In genomic region chr4:140754918-140755810, GRCh38 we compare ENCODE assay signal across 8 cellular contexts. TPM values are rescaled to one million over a fixed set of nuclear protein-coding genes. Genes with fewer than 3 reads are reported as not detected.
A peak's percentile ranks its signal among the peaks of the same experiment; 100 is the strongest.
DNase-seq lines count a peak whose midpoint lies in the region; ATAC-seq, FAIRE-seq and TF ChIP-seq lines count a peak whose summit lies in the region.

No MANE protein-coding gene starts in this region.

- TF ChIP-seq POLR2A in GM12878 (IDR thresholded peaks at IDR 0.05; ENCODE audit: low read depth, low read length), result no peak

- 17% methylated on average over 13 of the region's 13 CpGs for WGBS in GM12878 (ENCODE audit: insufficient coverage, insufficient replicate concordance, low lambda C conversion rate, missing lambda C conversion rate)

- H3K4me1 ChIP-seq in ES-I3 (ENCODE audit: insufficient read depth, low read length), result peaks cover 9% of the 10 kb centered on the region
- peaks cover 3% of the 10 kb centered on the region; the same call in 1 of the 2 replicates for H3K4me1 ChIP-seq in GM12878 (ENCODE audit: control insufficient read depth, insufficient read depth, low read length)

- RAD21 ChIA-PET in GM12878 (lab: Charles Lee; ENCODE audit: unreplicated experiment), result no interaction called here

- no peaks in the 10 kb centered on the region for H3K27me3 ChIP-seq in GM12878 (replicated peaks in 1 of 2; ENCODE audit: control insufficient read depth in 2 of 2, insufficient read depth in 2 of 2, low read length in 1 of 2)

- H3K9me3 Mint-ChIP-seq in memory B cell, result peaks cover 1% of the 10 kb centered on the region

- H3K4me1 Mint-ChIP-seq in memory B cell, result peaks cover 39% of the 10 kb centered on the region

- peak overlapping the region; percentile 94 for H3K27ac Mint-ChIP-seq in memory B cell

- H3K36me3 Mint-ChIP-seq in memory B cell, result peaks cover 23% of the 10 kb centered on the region

- TF ChIP-seq RAD21 in GM12878 (IDR thresholded peaks at IDR 0.05; ENCODE audit: insufficient read depth, low read depth, low read length), result no peak

- CTCF ChIA-PET in GM12878 (lab: Yijun Ruan, JAX), result no interaction called here

- no peaks in the 10 kb centered on the region for H3K9me3 ChIP-seq in ES-I3 (ENCODE audit: control insufficient read depth, insufficient read depth, low read length)
- H3K9me3 ChIP-seq in GM12878 (replicated peaks; ENCODE audit: control insufficient read depth, insufficient read depth, low read length), result no peaks in the 10 kb centered on the region

- H3K79me2 ChIP-seq in GM12878 (ENCODE audit: control insufficient read depth, insufficient read depth, low read length), result peaks cover 19% of the 10 kb centered on the region

- no peak overlapping the region for H3K27ac ChIP-seq in GM12878 (ENCODE audit: control insufficient read depth, insufficient read depth)

- no peaks in the 10 kb centered on the region for H4K20me1 ChIP-seq in GM12878 (ENCODE audit: control insufficient read depth, insufficient read depth)

- TSS peak; percentile 64 for BruUV-seq in GM12878 (replicated peaks; lab: Mats Ljungman, UMichigan)

- H3K4me3 ChIP-seq in GM12878, result peak overlapping the region; percentile 78

- H3K9ac ChIP-seq in ES-I3 (ENCODE audit: low read depth, low read length) (peak overlapping the region; percentile 59; the same call in 1 of the 2 replicates), GM12878 (ENCODE audit: control insufficient read depth, insufficient read depth, low read length) (peak overlapping the region; percentile 57; the same call in 1 of the 2 replicates)

- TF ChIP-seq CTCF in GM12878 (IDR thresholded peaks at IDR 0.05 in 2 of 3, conservative IDR thresholded peaks at IDR 0.05 in 1 of 3; ENCODE audit: control insufficient read depth in 2 of 3, extremely low read depth in 1 of 3, insufficient read depth in 1 of 3, low read depth in 3 of 3, low read length in 3 of 3), result no peak

- FAIRE-seq in GM12878 (lab: Jason Lieb, UNC), result no peak

- TF ChIP-seq EP300 in GM12878 (IDR thresholded peaks at IDR 0.05; ENCODE audit: borderline replicate concordance in 1 of 2, control insufficient read depth in 1 of 2, low read depth in 2 of 2, low read length in 2 of 2), result no peak

- intact Hi-C loops in GM12878 (cut with micrococcal nuclease; ENCODE audit: unreplicated experiment), result loop anchor here (5.0 kb wide), 1 partner anchor 52 kb away; no protein-coding TSS in a partner anchor

- POLR2A ChIA-PET in GM12878 (lab: Charles Lee), result no interaction called here

- SMC1A ChIA-PET in GM12878 (lab: Charles Lee; ENCODE audit: uncharacterized antibody, unreplicated experiment), result no interaction called here

- H2AFZ ChIP-seq in GM12878 (ENCODE audit: control insufficient read depth, low read depth, low read length), result peak overlapping the region; percentile 78

- in situ Hi-C loops in GM12878 (cut with MboI), result no loop called here

- H3K4me2 ChIP-seq in GM12878 (ENCODE audit: control insufficient read depth, insufficient read depth), result peak overlapping the region; percentile 73

- no peaks in the 10 kb centered on the region for H3K27me3 Mint-ChIP-seq in memory B cell

- DNase-seq in GM12878 (ENCODE audit: low read depth, low spot score) (no peak), memory B cell (ENCODE audit: low spot score in 2 of 2) (no peak), NCI-H128 (lab: John Stamatoyannopoulos, UW; ENCODE audit: unreplicated experiment) (no peak), NCI-H2107 treated with DMSO at 0.1 percent for 48 hours (lab: John Stamatoyannopoulos, UW; ENCODE audit: unreplicated experiment) (no peak)

- peak; percentile 30 for ATAC-seq in HG03097 (IDR thresholded peaks at IDR 0.05; ENCODE audit: low FRiP score, unreplicated experiment)
- peak; percentile 57 for ATAC-seq in GM12878
- peak; percentile 53 for ATAC-seq in memory B cell (ENCODE audit: low read depth)
- no peak for ATAC-seq in GM18909 (IDR thresholded peaks at IDR 0.05; ENCODE audit: poor library complexity, unreplicated experiment)
- no peak for ATAC-seq in GM19328 (IDR thresholded peaks at IDR 0.05; ENCODE audit: unreplicated experiment)

- peak overlapping the region; percentile 90 for H3K4me3 Mint-ChIP-seq in memory B cell

- no peaks in the 10 kb centered on the region for H3K36me3 ChIP-seq in ES-I3 (ENCODE audit: insufficient read depth, low read length)
- no peaks in the 10 kb centered on the region for H3K36me3 ChIP-seq in GM12878 (ENCODE audit: control insufficient read depth in 2 of 2, insufficient read depth in 2 of 2, low read length in 1 of 2)

TF ChIP-seq in GM12878, 131 proteins besides CTCF, POLR2A, EP300 and RAD21:
- TF ChIP-seq NFYA (IDR thresholded peaks at IDR 0.05; ENCODE audit: borderline replicate concordance, low read depth, low read length) (no peak), PAX8 (IDR thresholded peaks at IDR 0.05) (no peak), SIX5 (IDR thresholded peaks at IDR 0.05; ENCODE audit: low read depth, low read length, severe bottlenecking) (no peak), MEF2B (IDR thresholded peaks at IDR 0.05; ENCODE audit: partially characterized antibody, poor library complexity, severe bottlenecking) (no peak), TCF7 (IDR thresholded peaks at IDR 0.05; ENCODE audit: borderline replicate concordance) (no peak), IRF5 (IDR thresholded peaks at IDR 0.05; ENCODE audit: borderline replicate concordance) (no peak), STAT3 (IDR thresholded peaks at IDR 0.05; ENCODE audit: low read depth, low read length) (no peak), MXI1 (IDR thresholded peaks at IDR 0.05; ENCODE audit: low read depth, low read length) (no peak), DPF2 (IDR thresholded peaks at IDR 0.05) (no peak), CREM (IDR thresholded peaks at IDR 0.05; ENCODE audit: low read depth) (no peak), USF2 (IDR thresholded peaks at IDR 0.05; ENCODE audit: borderline replicate concordance, low read depth, low read length) (no peak), KLF5 (IDR thresholded peaks at IDR 0.05; ENCODE audit: partially characterized antibody) (no peak), EGR1 (IDR thresholded peaks at IDR 0.05; ENCODE audit: borderline replicate concordance in 1 of 2, low read depth in 2 of 2, low read length in 2 of 2) (no peak), HSF1 (IDR thresholded peaks at IDR 0.05; ENCODE audit: low read depth, low read length) (no peak), SREBF2 (IDR thresholded peaks at IDR 0.05; ENCODE audit: low read length) (no peak)

RNA-seq across cellular contexts. Expression of gene TBC1D9, which starts 1.0 kb away (rescaled TPM):
- total RNA-seq in GM12878 (2013; cell fraction: nucleolus; rRNA removed), result 35.8 and 45.4 TPM in 2 replicates
- total RNA-seq in GM12878 (2014; rRNA removed) (11.5 and 14.1 TPM in 2 replicates), GM12878 (2014; rRNA removed; fragmentation: Illumina TruSeq; extraction: Trizol) (10.5 and 10.9 TPM in 2 replicates), GM12878 (2021) (12.9 and 14.9 TPM in 2 replicates)
- 2.3 TPM for polyA plus RNA-seq in GM12878 (2011; ENCODE audit: low read depth)
- polyA plus RNA-seq in GM12878 (2011; rRNA removed) (2.8 and 3.4 TPM in 2 replicates), GM12878 (2014; fragmentation: Illumina TruSeq; extraction: Trizol) (11.4 and 11.8 TPM in 2 replicates), GM12878 (2014; fragmentation: Nextera tagmentation; extraction: Ambion mirVana) (1 to 10 TPM in 1 of 2 experiments, under 1 TPM in 1; 0.87 to 1.4 TPM), GM12878 (2014; rRNA removed) (8.2 and 9.8 TPM in 2 replicates), GM12878 (2016; fragmentation: Nextera tagmentation; extraction: Ambion mirVana) (1 to 10 TPM; 3.4 to 4.5 TPM)
- polyA plus RNA-seq in GM12878 (2011; cell fraction: cytosol; rRNA removed), result 1.9 TPM in 2 replicates
- polyA plus RNA-seq in GM12878 (2011; cell fraction: nucleus; rRNA removed), result 1.6 and 2.8 TPM in 2 replicates
- polyA plus RNA-seq in GM12878 (2012), result 3.2 TPM in 2 replicates
- 6.4 and 10.8 TPM in 2 replicates for polyA minus RNA-seq in GM12878 (2011; rRNA and poly(A)+ RNA removed)
- polyA minus RNA-seq in GM12878 (2011; cell fraction: cytosol; rRNA and poly(A)+ RNA removed), result 1.7 and 2.8 TPM in 2 replicates
- 4.1 and 8.8 TPM in 2 replicates for polyA minus RNA-seq in GM12878 (2011; cell fraction: nucleus; rRNA and poly(A)+ RNA removed)

Comparison
In these comparisons a context has a peak if more than half of its experiments do, and no peak if none do; other contexts are left out.
1. ATAC-seq: peak in HG03097 (single experiment), GM12878 (single experiment) and memory B cell (single experiment); none in GM18909 (single experiment) and GM19328 (single experiment).